Comparison of ENCODE assay signal across 21 cellular contexts in the genomic region with DNA sequence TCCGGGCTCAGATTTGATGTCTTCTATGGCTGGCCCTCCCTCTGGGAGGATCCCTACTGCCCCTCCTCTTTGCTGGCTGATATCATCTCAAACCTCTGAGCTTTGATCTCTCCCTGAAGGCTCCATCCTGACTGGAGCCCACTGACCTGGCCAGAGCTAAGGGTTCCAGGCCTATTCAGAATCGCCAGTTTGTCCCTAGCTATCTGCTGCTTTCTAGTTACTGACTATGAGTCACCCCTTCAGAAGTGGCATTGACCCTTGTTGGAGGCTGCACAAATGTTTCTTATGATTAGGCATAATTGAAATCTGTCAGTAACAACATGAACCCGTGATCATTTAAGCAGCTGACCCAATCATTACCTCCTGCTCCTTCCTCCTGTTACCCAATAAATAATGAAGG.
A peak's percentile ranks its signal among the peaks of the same experiment; 100 is the strongest.
DNase-seq lines count a peak whose midpoint lies in the region; ATAC-seq, FAIRE-seq and TF ChIP-seq lines count a peak whose summit lies in the region.
"Had no signal": no experiment of that assay in that cellular context is flagged by ENCODE, and none has a peak within 500 bp of the region (broad histone marks: within the 10 kb centered on the region; RNA-seq: fewer than 3 reads in every experiment).

No MANE protein-coding gene starts in this region.

- WGBS in HepG2 (ENCODE audit: low lambda C conversion rate), result 3% methylated on average over 3 of the region's 3 CpGs

- H3K27me3 ChIP-seq in Panc1 (ENCODE audit: control insufficient read depth, insufficient read depth, low read length) (no peaks in the 10 kb centered on the region), HepG2 (ENCODE audit: control insufficient read depth in 1 of 2, insufficient read depth in 2 of 2, low read length in 2 of 2) (no peaks in the 10 kb centered on the region)
- H3K27me3 ChIP-seq: BE2C, MG63, Peyer's patch had no signal

- no peak overlapping the region for H3K4me3 ChIP-seq in Panc1 (ENCODE audit: low read depth in 2 of 2, low read length in 2 of 2)
- peak overlapping the region in 1 of 3 experiments; percentile 45; a peak in 2 of 6 replicates for H3K4me3 ChIP-seq in HepG2 (replicated peaks in 1 of 3; ENCODE audit: insufficient read depth in 1 of 3, low read depth in 2 of 3, low read length in 3 of 3)
- H3K4me3 ChIP-seq: K562, MG63, Peyer's patch had no signal

- TF ChIP-seq EP300 in HepG2 (IDR thresholded peaks at IDR 0.05; ENCODE audit: low read depth in 2 of 2, low read length in 2 of 2), result peak in 1 of 2 experiments; percentile 68; a peak in 1 of 4 replicates
- TF ChIP-seq EP300 in HepG2 (CRISPR knock-in tag; IDR thresholded peaks at IDR 0.05; ENCODE audit: borderline replicate concordance), result no peak

- TF ChIP-seq POLR2A in HepG2 (IDR thresholded peaks at IDR 0.05; ENCODE audit: insufficient read depth in 1 of 2, low read depth in 2 of 2, low read length in 2 of 2), result no peak

- H3K79me2 ChIP-seq in HepG2 (ENCODE audit: insufficient read depth, low read length), result no peaks in the 10 kb centered on the region

- H3K27ac Mint-ChIP-seq in activated naive CD4-positive, alpha-beta T cell treated with anti-CD3 and anti-CD28 coated beads, Interleukin-2, amount 50 U/mL, for 72 hours, result no peak overlapping the region

- TF ChIP-seq CTCF in Panc1 (IDR thresholded peaks at IDR 0.05), result no peak
- TF ChIP-seq CTCF in HepG2 (CRISPR knock-in tag; IDR thresholded peaks at IDR 0.05), result no peak

- H4K20me1 ChIP-seq in HepG2 (ENCODE audit: insufficient read depth, low read length), result no peaks in the 10 kb centered on the region

- no peaks in the 10 kb centered on the region for H3K36me3 Mint-ChIP-seq in activated naive CD4-positive, alpha-beta T cell treated with anti-CD3 and anti-CD28 coated beads, Interleukin-2, amount 50 U/mL, for 72 hours

- DNase-seq in EH (ENCODE audit: low read depth) (peak; percentile 36), Panc1 (ENCODE audit: low read depth, low spot score) (no peak), amniotic epithelial cell (ENCODE audit: low read depth) (peak; percentile 19), HepG2 (ENCODE audit: low spot score) (peak; percentile 95), NK-92 (lab: John Stamatoyannopoulos, UW; ENCODE audit: unreplicated experiment) (no peak), medulla oblongata (ENCODE audit: extremely low spot score) (no peak)
- DNase-seq in activated naive CD4-positive, alpha-beta T cell treated with anti-CD3 and anti-CD28 coated beads, Interleukin-2, amount 50 U/mL, for 72 hours (ENCODE audit: low spot score in 2 of 2), result no peak
- DNase-seq: BE2C; GDM1; MG63; NCI-H1048; NCI-H1417 treated with DMSO at 0.1 percent for 48 hours; NCI-H187; NCI-H510A treated with DMSO at 0.1 percent for 48 hours; NCI-H748 treated with DMSO at 0.1 percent for 48 hours; NK-92 treated with Interleukin-12 subunit alpha and Interleukin-12 subunit beta, amount 100 ng/mL, for 24 hours; Peyer's patch had no signal

- CTCF ChIA-PET in Panc1 (lab: Charles Lee) (no interaction called here), HepG2 (lab: Yijun Ruan, JAX; ENCODE audit: low intra/inter-chr PET ratio, low total read pairs) (no interaction called here)

- peak overlapping the region; percentile 29; the same call in 1 of the 2 replicates for H3K27ac ChIP-seq in Panc1 (ENCODE audit: low read length)
- H3K27ac ChIP-seq in HepG2 (ENCODE audit: extremely low read length, insufficient read depth, low read length), result peak overlapping the region; percentile 48
- H3K27ac ChIP-seq: Peyer's patch had no signal

- intact Hi-C loops in Panc1 (cut with micrococcal nuclease; ENCODE audit: unreplicated experiment), result no loop called here
- intact Hi-C loops in HepG2 (cut with micrococcal nuclease; ENCODE audit: unreplicated experiment), result no loop called here

- no TSS peak for BruUV-seq in Panc1 (replicated peaks; lab: Mats Ljungman, UMichigan)
- BruUV-seq in HepG2 (replicated peaks; lab: Mats Ljungman, UMichigan), result no TSS peak

- ATAC-seq in Panc1 (no peak), HepG2 (peak; percentile 96), HG03045 (IDR thresholded peaks at IDR 0.05; ENCODE audit: unreplicated experiment) (no peak)
- no peak for ATAC-seq in activated naive CD4-positive, alpha-beta T cell treated with anti-CD3 and anti-CD28 coated beads, Interleukin-2, amount 50 U/mL, for 72 hours
- ATAC-seq: K562 had no signal

- H3K4me2 ChIP-seq in HepG2 (ENCODE audit: low read depth, low read length), result peak overlapping the region; percentile 67

- no peaks in the 10 kb centered on the region for H3K36me3 ChIP-seq in Panc1 (ENCODE audit: control insufficient read depth, insufficient read depth, low read length)
- no peaks in the 10 kb centered on the region for H3K36me3 ChIP-seq in HepG2 (replicated peaks in 1 of 2; ENCODE audit: control insufficient read depth in 1 of 2, insufficient read depth in 2 of 2, low read length in 2 of 2)
- H3K36me3 ChIP-seq: BE2C, MG63, Peyer's patch had no signal

- in situ Hi-C loops in Panc1 (cut with HindIII; ENCODE audit: low pct_unique_long_range_greater_than_20kb, low sequenced_read_pairs), result no loop called here
- in situ Hi-C loops in HepG2 (cut with HindIII; ENCODE audit: extremely low pct_ligation_motif_present, low pct_unique_long_range_greater_than_20kb), result no loop called here

- POLR2A ChIA-PET in Panc1 (lab: Charles Lee), result interaction anchor here (0.5 kb wide), 1 partner anchor 177 kb away, joined by 6 read pairs; no protein-coding TSS in a partner anchor
- POLR2A ChIA-PET in HepG2 (lab: Yijun Ruan, JAX), result interaction anchor here (1.0 to 1.9 kb wide), 5 partner anchors 8 to 284 kb away, joined by 3 to 11 read pairs (median 5); no protein-coding TSS in a partner anchor

- H3K9me3 Mint-ChIP-seq in activated naive CD4-positive, alpha-beta T cell treated with anti-CD3 and anti-CD28 coated beads, Interleukin-2, amount 50 U/mL, for 72 hours, result no peaks in the 10 kb centered on the region

- peak; percentile 95 for FAIRE-seq in HepG2 (lab: Jason Lieb, UNC)
- FAIRE-seq: A204.1, GM18507 had no signal

- no peak for TF ChIP-seq RAD21 in HepG2 (CRISPR knock-in tag; IDR thresholded peaks at IDR 0.05)

- H3K4me1 ChIP-seq in Panc1 (ENCODE audit: control insufficient read depth, insufficient read depth, low read length) (no peaks in the 10 kb centered on the region; the same call in 1 of the 2 replicates), HepG2 (ENCODE audit: insufficient read depth, low read length) (peaks cover 80% of the 10 kb centered on the region)
- H3K4me1 ChIP-seq: BE2C, Peyer's patch had no signal

- H2AFZ ChIP-seq in HepG2 (ENCODE audit: low read length), result no peak overlapping the region

- H3K9me3 ChIP-seq in Panc1 (ENCODE audit: control insufficient read depth, insufficient read depth, low read depth, low read length) (no peaks in the 10 kb centered on the region), HepG2 (ENCODE audit: low read length) (no peaks in the 10 kb centered on the region)
- H3K9me3 ChIP-seq: BE2C, MG63, Peyer's patch had no signal

- no peak overlapping the region for H3K9ac ChIP-seq in HepG2 (ENCODE audit: insufficient read depth, low read depth, low read length)

TF ChIP-seq in HepG2, 621 proteins besides CTCF, POLR2A, EP300 and RAD21 (continues in another document):
- TF ChIP-seq ZMYM4 (CRISPR knock-in tag; IDR thresholded peaks at IDR 0.05) (peak; percentile 44; the same call in 1 of the 2 replicates), ZBTB8A (CRISPR knock-in tag; IDR thresholded peaks at IDR 0.05; ENCODE audit: borderline replicate concordance, low read depth) (no peak)
- TF ChIP-seq, protein P1, sequence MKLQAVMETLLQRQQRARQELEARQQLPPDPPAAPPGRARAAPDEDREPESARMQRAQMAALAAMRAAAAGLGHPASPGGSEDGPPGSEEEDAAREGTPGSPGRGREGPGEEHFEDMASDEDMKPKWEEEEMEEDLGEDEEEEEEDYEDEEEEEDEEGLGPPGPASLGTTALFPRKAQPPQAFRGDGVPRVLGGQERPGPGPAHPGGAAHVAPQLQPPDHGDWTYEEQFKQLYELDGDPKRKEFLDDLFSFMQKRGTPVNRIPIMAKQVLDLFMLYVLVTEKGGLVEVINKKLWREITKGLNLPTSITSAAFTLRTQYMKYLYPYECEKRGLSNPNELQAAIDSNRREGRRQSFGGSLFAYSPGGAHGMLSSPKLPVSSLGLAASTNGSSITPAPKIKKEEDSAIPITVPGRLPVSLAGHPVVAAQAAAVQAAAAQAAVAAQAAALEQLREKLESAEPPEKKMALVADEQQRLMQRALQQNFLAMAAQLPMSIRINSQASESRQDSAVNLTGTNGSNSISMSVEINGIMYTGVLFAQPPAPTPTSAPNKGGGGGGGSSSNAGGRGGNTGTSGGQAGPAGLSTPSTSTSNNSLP (IDR thresholded peaks at IDR 0.05; ENCODE audit: low read depth, low read length), result 0 out of 2 replicates have a peak, but pooled peaks have one; percentile 29
- TF ChIP-seq, protein P2, sequence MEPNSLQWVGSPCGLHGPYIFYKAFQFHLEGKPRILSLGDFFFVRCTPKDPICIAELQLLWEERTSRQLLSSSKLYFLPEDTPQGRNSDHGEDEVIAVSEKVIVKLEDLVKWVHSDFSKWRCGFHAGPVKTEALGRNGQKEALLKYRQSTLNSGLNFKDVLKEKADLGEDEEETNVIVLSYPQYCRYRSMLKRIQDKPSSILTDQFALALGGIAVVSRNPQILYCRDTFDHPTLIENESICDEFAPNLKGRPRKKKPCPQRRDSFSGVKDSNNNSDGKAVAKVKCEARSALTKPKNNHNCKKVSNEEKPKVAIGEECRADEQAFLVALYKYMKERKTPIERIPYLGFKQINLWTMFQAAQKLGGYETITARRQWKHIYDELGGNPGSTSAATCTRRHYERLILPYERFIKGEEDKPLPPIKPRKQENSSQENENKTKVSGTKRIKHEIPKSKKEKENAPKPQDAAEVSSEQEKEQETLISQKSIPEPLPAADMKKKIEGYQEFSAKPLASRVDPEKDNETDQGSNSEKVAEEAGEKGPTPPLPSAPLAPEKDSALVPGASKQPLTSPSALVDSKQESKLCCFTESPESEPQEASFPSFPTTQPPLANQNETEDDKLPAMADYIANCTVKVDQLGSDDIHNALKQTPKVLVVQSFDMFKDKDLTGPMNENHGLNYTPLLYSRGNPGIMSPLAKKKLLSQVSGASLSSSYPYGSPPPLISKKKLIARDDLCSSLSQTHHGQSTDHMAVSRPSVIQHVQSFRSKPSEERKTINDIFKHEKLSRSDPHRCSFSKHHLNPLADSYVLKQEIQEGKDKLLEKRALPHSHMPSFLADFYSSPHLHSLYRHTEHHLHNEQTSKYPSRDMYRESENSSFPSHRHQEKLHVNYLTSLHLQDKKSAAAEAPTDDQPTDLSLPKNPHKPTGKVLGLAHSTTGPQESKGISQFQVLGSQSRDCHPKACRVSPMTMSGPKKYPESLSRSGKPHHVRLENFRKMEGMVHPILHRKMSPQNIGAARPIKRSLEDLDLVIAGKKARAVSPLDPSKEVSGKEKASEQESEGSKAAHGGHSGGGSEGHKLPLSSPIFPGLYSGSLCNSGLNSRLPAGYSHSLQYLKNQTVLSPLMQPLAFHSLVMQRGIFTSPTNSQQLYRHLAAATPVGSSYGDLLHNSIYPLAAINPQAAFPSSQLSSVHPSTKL (CRISPR knock-in tag; IDR thresholded peaks at IDR 0.05), result peak; percentile 62

Comparison
In these comparisons a context has a peak if more than half of its experiments do, and no peak if none do; other contexts are left out.
1. DNase-seq: peak in EH (single experiment), amniotic epithelial cell (single experiment) and HepG2 (single experiment); none in Panc1 (single experiment), activated naive CD4-positive, alpha-beta T cell treated with anti-CD3 and anti-CD28 coated beads, Interleukin-2, amount 50 U/mL, for 72 hours (0 of 2), NK-92 (single experiment) and medulla oblongata (single experiment).